In the genomic region with DNA sequence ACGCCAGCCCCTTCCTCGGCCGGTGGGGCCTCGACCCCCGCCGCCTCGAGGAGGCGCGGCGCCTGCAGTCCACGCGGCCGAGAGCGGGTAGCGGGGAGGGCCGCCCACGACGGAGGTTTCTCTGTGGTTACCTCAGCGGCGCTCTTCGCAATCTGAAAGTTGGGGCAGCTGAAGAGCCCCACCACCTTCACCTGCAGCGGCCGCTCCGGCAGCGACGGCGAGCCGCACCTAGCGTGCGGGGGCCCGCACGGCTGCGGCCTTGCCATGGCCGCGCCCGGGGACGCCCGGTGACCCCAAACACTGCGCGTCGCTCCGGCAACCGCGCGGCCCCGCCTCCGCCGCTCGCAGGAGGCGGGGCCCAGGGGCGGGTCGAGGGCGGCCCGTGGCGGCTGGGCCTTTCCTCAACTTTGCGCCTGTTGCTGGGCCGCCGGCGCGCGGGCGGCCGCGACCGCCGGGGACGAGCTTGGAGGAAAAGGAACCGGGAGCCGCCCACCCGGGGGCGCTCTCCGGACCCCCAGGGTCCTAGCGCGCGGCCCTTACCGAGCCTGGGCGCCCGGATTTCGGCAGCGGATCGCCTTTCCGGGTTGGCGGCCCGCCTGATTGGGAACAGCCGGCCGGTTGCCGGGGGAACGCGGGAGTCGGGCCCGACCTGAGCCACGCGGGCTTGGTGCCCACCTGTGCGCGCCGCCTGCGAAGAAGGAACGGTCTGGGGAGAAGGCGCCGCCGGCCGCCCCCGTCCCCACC, we compare ENCODE assay signal across 8 cellular contexts. TPM values are rescaled to one million over a fixed set of nuclear protein-coding genes. Genes with fewer than 3 reads are reported as not detected.
DNase-seq lines count a peak whose midpoint lies in the region; ATAC-seq, FAIRE-seq and TF ChIP-seq lines count a peak whose summit lies in the region.

A gene (minus strand): TSS at position 304 of the 744 bp plus-strand sequence. CDS start 38 bp downstream, at position 266.
A gene with protein sequence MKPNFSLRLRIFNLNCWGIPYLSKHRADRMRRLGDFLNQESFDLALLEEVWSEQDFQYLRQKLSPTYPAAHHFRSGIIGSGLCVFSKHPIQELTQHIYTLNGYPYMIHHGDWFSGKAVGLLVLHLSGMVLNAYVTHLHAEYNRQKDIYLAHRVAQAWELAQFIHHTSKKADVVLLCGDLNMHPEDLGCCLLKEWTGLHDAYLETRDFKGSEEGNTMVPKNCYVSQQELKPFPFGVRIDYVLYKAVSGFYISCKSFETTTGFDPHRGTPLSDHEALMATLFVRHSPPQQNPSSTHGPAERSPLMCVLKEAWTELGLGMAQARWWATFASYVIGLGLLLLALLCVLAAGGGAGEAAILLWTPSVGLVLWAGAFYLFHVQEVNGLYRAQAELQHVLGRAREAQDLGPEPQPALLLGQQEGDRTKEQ (plus strand): TSS at position 400 of the 744 bp plus-strand sequence. CDS start 398 bp downstream, outside the sequence.

- CTCF ChIA-PET in HepG2 (lab: Yijun Ruan, JAX; ENCODE audit: low intra/inter-chr PET ratio, low total read pairs) = no interaction called here

- ATAC-seq in GM18907 (IDR thresholded peaks at IDR 0.05; ENCODE audit: unreplicated experiment) = peak; percentile 90
- peak; percentile 79 for ATAC-seq in HG03135 (IDR thresholded peaks at IDR 0.05; ENCODE audit: unreplicated experiment)
- ATAC-seq in HepG2 = peak; percentile 89

- no peaks in the 10 kb centered on the region for H4K20me1 ChIP-seq in HepG2 (ENCODE audit: insufficient read depth, low read length)

- DNase-seq in AML-193 (lab: John Stamatoyannopoulos, UW) (peak; percentile 78 to 79), NCI-H345 treated with DMSO at 0.1 percent for 48 hours (lab: John Stamatoyannopoulos, UW; ENCODE audit: unreplicated experiment) (peak; percentile 79), cortex of kidney (lab: John Stamatoyannopoulos, UW) (peak; percentile 43), HepG2 (ENCODE audit: low spot score) (peak; percentile 77)
- peak; percentile 82 for DNase-seq in activated CD4-positive, alpha-beta T cell treated with anti-CD3 and anti-CD28 coated beads for 48 hours
- DNase-seq in stimulated activated CD4-positive, alpha-beta T cell treated with anti-CD3 and anti-CD28 coated beads, Interleukin-2, amount 100 ng/mL, for 48 hours = peak; percentile 66 to 67

- H3K79me2 ChIP-seq in HepG2 (ENCODE audit: insufficient read depth, low read length) = peaks cover 9% of the 10 kb centered on the region

- FAIRE-seq in HepG2 (lab: Jason Lieb, UNC) = peak; percentile 30

- H3K4me1 ChIP-seq in HepG2 (ENCODE audit: insufficient read depth, low read length) = peaks cover 25% of the 10 kb centered on the region

- H2AFZ ChIP-seq in HepG2 (ENCODE audit: low read length) = peak within 1 kb of the TSS; percentile 84

- no TSS peak for BruUV-seq in HepG2 (replicated peaks; lab: Mats Ljungman, UMichigan)

- peak; percentile 18 to 68; a peak in 2 of 4 replicates for TF ChIP-seq POLR2A in HepG2 (IDR thresholded peaks at IDR 0.05; ENCODE audit: insufficient read depth in 1 of 2, low read depth in 2 of 2, low read length in 2 of 2)

- intact Hi-C loops in HepG2 (cut with micrococcal nuclease; ENCODE audit: unreplicated experiment) = loop anchor here (1.0 to 2.0 kb wide), 3 partner anchors 15 to 58 kb away; a partner anchor contains a TSS

- peak within 1 kb of the TSS; percentile 92 to 100 (median 94) for H3K4me3 ChIP-seq in HepG2 (replicated peaks in 1 of 3; ENCODE audit: insufficient read depth in 1 of 3, low read depth in 2 of 3, low read length in 3 of 3)

- POLR2A ChIA-PET in HepG2 (lab: Yijun Ruan, JAX) = interaction anchor here (1.0 to 3.8 kb wide), 6 partner anchors 10 to 58 kb away, joined by 3 to 29 read pairs (median 4); a partner anchor contains a TSS

- in situ Hi-C loops in HepG2 (cut with HindIII; ENCODE audit: extremely low pct_ligation_motif_present, low pct_unique_long_range_greater_than_20kb) = loop anchor here (5.0 kb wide), 1 partner anchor 58 kb away; a partner anchor contains a TSS

- peak within 1 kb of the TSS; percentile 80 for H3K27ac ChIP-seq in HepG2 (ENCODE audit: extremely low read length, insufficient read depth, low read length)

- peak within 1 kb of the TSS; percentile 96 for H3K9ac ChIP-seq in HepG2 (ENCODE audit: insufficient read depth, low read depth, low read length)

- peak; percentile 40 for TF ChIP-seq RAD21 in HepG2 (CRISPR knock-in tag; IDR thresholded peaks at IDR 0.05)

- peak; percentile 59 for TF ChIP-seq CTCF in HepG2 (CRISPR knock-in tag; IDR thresholded peaks at IDR 0.05)

- TF ChIP-seq EP300 in HepG2 (IDR thresholded peaks at IDR 0.05; ENCODE audit: low read depth in 2 of 2, low read length in 2 of 2) = no peak; a peak in 1 of 4 replicates
- TF ChIP-seq EP300 in HepG2 (CRISPR knock-in tag; IDR thresholded peaks at IDR 0.05; ENCODE audit: borderline replicate concordance) = no peak

- H3K4me2 ChIP-seq in HepG2 (ENCODE audit: low read depth, low read length) = peak within 1 kb of the TSS; percentile 93

- H3K36me3 ChIP-seq in HepG2 (replicated peaks in 1 of 2; ENCODE audit: control insufficient read depth in 1 of 2, insufficient read depth in 2 of 2, low read length in 2 of 2) = peaks cover 2 to 10% of the 10 kb centered on the region in 2 experiments; a peak in 2 of 5 replicates

- no peaks in the 10 kb centered on the region for H3K9me3 ChIP-seq in HepG2 (ENCODE audit: low read length)

- WGBS in HepG2 (ENCODE audit: low lambda C conversion rate) = 0% methylated on average over 6 of the region's 103 CpGs

- no peaks in the 10 kb centered on the region; a peak in 1 of 5 replicates for H3K27me3 ChIP-seq in HepG2 (ENCODE audit: control insufficient read depth in 1 of 2, insufficient read depth in 2 of 2, low read length in 2 of 2)

TF ChIP-seq in HepG2, 621 proteins besides CTCF, POLR2A, EP300 and RAD21 (continues in another document):
- TF ChIP-seq HOXA9 (CRISPR knock-in tag; IDR thresholded peaks at IDR 0.05; ENCODE audit: borderline replicate concordance) (peak; percentile 56; the same call in 1 of the 2 replicates), ZNF768 (CRISPR knock-in tag; IDR thresholded peaks at IDR 0.05) (0 out of 2 replicates have a peak, but pooled peaks have one; percentile 52)

RNA-seq across cellular contexts. Expression of the first gene that starts in this region (rescaled TPM):
- 0.22 TPM in 1 of 2 replicates, not detected in the other for total RNA-seq in HepG2 (2016; rRNA removed; fragmentation: Illumina TruSeq; extraction: Trizol)
- total RNA-seq in HepG2 (2016; cell fraction: cytosol; rRNA removed; fragmentation: Illumina TruSeq; extraction: Trizol; ENCODE audit: low read depth) = not detected in 2 replicates
- total RNA-seq in HepG2 (2016; cell fraction: insoluble cytoplasmic fraction; rRNA removed; fragmentation: Illumina TruSeq; extraction: Trizol) = 0.16 and 0.48 TPM in 2 replicates
- 0.19 TPM in 1 of 2 replicates, not detected in the other for total RNA-seq in HepG2 (2016; cell fraction: membrane; rRNA removed; fragmentation: Illumina TruSeq; extraction: Trizol)
- total RNA-seq in HepG2 (2016; cell fraction: nucleus; rRNA removed; fragmentation: Illumina TruSeq; extraction: Trizol) = not detected in 2 replicates
- 0.01 and 0.46 TPM in 2 replicates for polyA plus RNA-seq in HepG2 (2011; rRNA removed)
- 0.05 and 0.12 TPM in 2 replicates for polyA plus RNA-seq in HepG2 (2011; cell fraction: cytosol; rRNA removed)
- polyA plus RNA-seq in HepG2 (2011; cell fraction: nucleus; rRNA removed) = not detected in 2 replicates
- 0.11 TPM in 1 of 2 replicates, not detected in the other for polyA plus RNA-seq in HepG2 (2012)
- polyA plus RNA-seq in HepG2 (2016; cell fraction: cytosol; fragmentation: Illumina TruSeq; extraction: Trizol; ENCODE audit: low read depth) = 0.31 TPM in 1 of 2 replicates, not detected in the other
- polyA plus RNA-seq in HepG2 (2016; cell fraction: insoluble cytoplasmic fraction; fragmentation: Illumina TruSeq; extraction: Trizol; ENCODE audit: low read depth) = not detected in 2 replicates
- polyA plus RNA-seq in HepG2 (2016; cell fraction: membrane; fragmentation: Illumina TruSeq; extraction: Trizol; ENCODE audit: low read depth) = 0.13 TPM in 1 of 2 replicates, not detected in the other
- not detected in 2 replicates for polyA plus RNA-seq in HepG2 (2016; cell fraction: nucleus; fragmentation: Illumina TruSeq; extraction: Trizol; ENCODE audit: insufficient read depth, low read depth)
- polyA minus RNA-seq in HepG2 (2011; rRNA and poly(A)+ RNA removed; ENCODE audit: low replicate concordance) = 0.87 TPM in 1 of 2 replicates, not detected in the other
- polyA minus RNA-seq in HepG2 (2011; cell fraction: cytosol; rRNA and poly(A)+ RNA removed) = not detected in 2 replicates
- polyA minus RNA-seq in HepG2 (2011; cell fraction: nucleus; rRNA and poly(A)+ RNA removed) = not detected in 2 replicates

RNA-seq across cellular contexts. Expression of the second gene that starts in this region (rescaled TPM):
- total RNA-seq in HepG2 (2016; rRNA removed; fragmentation: Illumina TruSeq; extraction: Trizol) = 6.7 and 10.6 TPM in 2 replicates
- total RNA-seq in HepG2 (2016; cell fraction: cytosol; rRNA removed; fragmentation: Illumina TruSeq; extraction: Trizol; ENCODE audit: low read depth) = 4.6 and 5.2 TPM in 2 replicates
- total RNA-seq in HepG2 (2016; cell fraction: insoluble cytoplasmic fraction; rRNA removed; fragmentation: Illumina TruSeq; extraction: Trizol) = 7.4 and 12.3 TPM in 2 replicates
- 8.5 and 8.7 TPM in 2 replicates for total RNA-seq in HepG2 (2016; cell fraction: membrane; rRNA removed; fragmentation: Illumina TruSeq; extraction: Trizol)
- total RNA-seq in HepG2 (2016; cell fraction: nucleus; rRNA removed; fragmentation: Illumina TruSeq; extraction: Trizol) = 12.1 and 13.9 TPM in 2 replicates
- polyA plus RNA-seq in HepG2 (2011; rRNA removed) = 5.9 and 6.9 TPM in 2 replicates
- 5.0 and 5.8 TPM in 2 replicates for polyA plus RNA-seq in HepG2 (2011; cell fraction: cytosol; rRNA removed)
- polyA plus RNA-seq in HepG2 (2011; cell fraction: nucleus; rRNA removed) = 15.0 and 17.9 TPM in 2 replicates
- 2.4 and 4.1 TPM in 2 replicates for polyA plus RNA-seq in HepG2 (2012)
- 5.7 and 6.5 TPM in 2 replicates for polyA plus RNA-seq in HepG2 (2016; cell fraction: cytosol; fragmentation: Illumina TruSeq; extraction: Trizol; ENCODE audit: low read depth)
- polyA plus RNA-seq in HepG2 (2016; cell fraction: insoluble cytoplasmic fraction; fragmentation: Illumina TruSeq; extraction: Trizol; ENCODE audit: low read depth) = 7.1 and 7.3 TPM in 2 replicates
- 5.9 and 8.0 TPM in 2 replicates for polyA plus RNA-seq in HepG2 (2016; cell fraction: membrane; fragmentation: Illumina TruSeq; extraction: Trizol; ENCODE audit: low read depth)
- polyA plus RNA-seq in HepG2 (2016; cell fraction: nucleus; fragmentation: Illumina TruSeq; extraction: Trizol; ENCODE audit: insufficient read depth, low read depth) = 13.1 and 18.5 TPM in 2 replicates
- 8.7 and 50.0 TPM in 2 replicates for polyA minus RNA-seq in HepG2 (2011; rRNA and poly(A)+ RNA removed; ENCODE audit: low replicate concordance)
- polyA minus RNA-seq in HepG2 (2011; cell fraction: cytosol; rRNA and poly(A)+ RNA removed) = 1.8 and 3.3 TPM in 2 replicates
- 15.7 and 21.8 TPM in 2 replicates for polyA minus RNA-seq in HepG2 (2011; cell fraction: nucleus; rRNA and poly(A)+ RNA removed)

Comparison
In these comparisons a context has a peak if more than half of its experiments do, and no peak if none do; other contexts are left out.
1. Peak in every context shown above with its lines: DNase-seq, ATAC-seq, H3K4me3 ChIP-seq and H3K27ac ChIP-seq.